24 cellular contexts compared by ENCODE assay signal in genomic region chr18:66222174-66222573, GRCh38.
"Had no signal": no experiment of that assay in that cellular context is flagged by ENCODE, and none has a peak within 500 bp of the region (broad histone marks: within the 10 kb centered on the region; RNA-seq: fewer than 3 reads in every experiment).

No MANE protein-coding gene starts in this region.

- H3K4me3 ChIP-seq: esophagus muscularis mucosa, gastroesophageal sphincter, heart left ventricle, hepatocyte, lung, psoas muscle, sigmoid colon, stomach, thyroid gland, vagina had no signal

- H3K4me2 ChIP-seq: hepatocyte had no signal

- H3K4me1 ChIP-seq: esophagus muscularis mucosa, foreskin keratinocyte, gastroesophageal sphincter, heart left ventricle, parathyroid adenoma, psoas muscle, sigmoid colon, stomach, thyroid gland, vagina had no signal

- H3K79me2 ChIP-seq: hepatocyte, parathyroid adenoma had no signal

- FAIRE-seq: kidney had no signal

- H2AFZ ChIP-seq: hepatocyte, parathyroid adenoma had no signal

- H3K9me3 ChIP-seq: esophagus muscularis mucosa, gastroesophageal sphincter, heart left ventricle, psoas muscle, stomach, thyroid gland, vagina had no signal

- H3K27ac ChIP-seq: esophagus muscularis mucosa, foreskin keratinocyte, gastroesophageal sphincter, heart left ventricle, hepatocyte, parathyroid adenoma, psoas muscle, sigmoid colon, stomach, thyroid gland, vagina had no signal

- H3K27me3 ChIP-seq: esophagus muscularis mucosa, foreskin keratinocyte, gastroesophageal sphincter, heart left ventricle, hepatocyte, sigmoid colon, stomach, thyroid gland, vagina had no signal

- H3K36me3 ChIP-seq: esophagus muscularis mucosa, gastroesophageal sphincter, heart left ventricle, sigmoid colon, stomach, thyroid gland, vagina had no signal

- DNase-seq: effector CD8-positive, alpha-beta T cell; endodermal cell; foreskin keratinocyte; heart left ventricle; kidney; naive B cell; psoas muscle; right cardiac atrium; sigmoid colon; stimulated activated CD4-positive, alpha-beta T cell treated with anti-CD3 and anti-CD28 coated beads, Interleukin-2, amount 100 ng/mL, for 24 hours; stimulated activated CD4-positive, alpha-beta T cell treated with anti-CD3 and anti-CD28 coated beads, Interleukin-4, amount 100 ng/mL, for 24 hours; stimulated activated naive CD4-positive, alpha-beta T cell treated with Interleukin-2 at 50 U/mL for 16 hours; stomach; thyroid gland; trophoblast cell had no signal

- ATAC-seq: foreskin keratinocyte; gastroesophageal sphincter; heart left ventricle; left lobe of liver; natural killer cell treated with Interleukin-12 subunit alpha and Interleukin-12 subunit beta and Interleukin-15 and Interleukin-18, amount 100 ng/mL, for 72 hours; psoas muscle; right cardiac atrium; stimulated activated effector memory CD8-positive, alpha-beta T cell treated with anti-CD3 and anti-CD28 coated beads, Interleukin-12 subunit alpha, Interleukin-12 subunit beta, amount 100 ng/mL, for 72 hours had no signal

- H3K9ac ChIP-seq: parathyroid adenoma had no signal
